8 cellular contexts compared by ENCODE assay signal in the genomic region with DNA sequence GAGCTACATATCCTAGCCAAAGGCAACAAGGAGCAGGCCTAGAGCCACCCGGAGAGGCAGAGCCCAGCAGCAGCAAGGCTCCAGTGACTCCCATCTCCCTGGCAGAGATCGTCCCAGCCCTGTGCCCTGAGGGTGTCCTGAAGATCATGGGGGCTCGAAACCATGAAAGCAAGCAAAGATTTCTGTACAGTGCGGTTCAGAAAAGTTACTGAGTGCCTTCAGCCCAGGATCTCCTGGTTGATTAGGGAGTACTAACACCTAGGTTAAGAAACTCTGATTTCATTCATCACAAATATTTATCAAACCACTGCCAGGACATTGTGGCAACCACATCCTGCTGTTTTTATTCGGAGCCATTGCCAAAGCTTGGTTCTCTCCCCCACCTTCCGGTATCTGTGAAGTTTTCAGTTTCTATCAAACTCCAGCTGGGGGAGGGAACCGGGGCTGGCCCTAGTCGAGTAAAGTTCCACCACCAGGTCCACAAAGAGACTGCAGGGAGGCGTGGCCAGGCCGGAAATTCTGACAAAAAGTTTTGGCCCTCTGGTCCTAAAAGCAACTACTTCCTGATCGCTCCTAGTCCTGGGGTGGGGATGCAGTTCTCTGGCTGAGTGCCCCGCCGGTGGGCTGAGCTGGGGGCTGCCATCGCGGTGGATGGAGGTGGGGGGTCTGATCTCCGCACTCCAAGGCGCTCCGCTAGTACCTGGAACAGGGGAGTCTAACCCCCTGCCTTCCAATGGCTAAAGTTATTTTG. TPM values are rescaled to one million over a fixed set of nuclear protein-coding genes. Genes with fewer than 3 reads are reported as not detected.
DNase-seq lines count a peak whose midpoint lies in the region; ATAC-seq lines count a peak whose summit lies in the region.

No MANE protein-coding gene starts in this region.

- no peak overlapping the region for H4K8ac ChIP-seq in mesendoderm (ENCODE audit: low read depth, low read length)

- H3K27ac ChIP-seq in mesendoderm (ENCODE audit: low read depth, low read length), result peak overlapping the region; percentile 93

- no peak overlapping the region for H2BK120ac ChIP-seq in mesendoderm (ENCODE audit: low read depth, low read length)

- WGBS in mesendoderm (ENCODE audit: extremely low coverage, insufficient coverage, low lambda C conversion rate), result no CpG with 5 or more reads among the region's 18 CpGs

- no peaks in the 10 kb centered on the region for H3K4me1 ChIP-seq in endocrine pancreas (ENCODE audit: control insufficient read depth, insufficient read depth, low read length)
- peaks cover 10% of the 10 kb centered on the region for H3K4me1 ChIP-seq in mesendoderm (ENCODE audit: control insufficient read depth, low read depth, low read length)

- peaks cover 13% of the 10 kb centered on the region for H3K79me1 ChIP-seq in mesendoderm (ENCODE audit: low read length)

- H2BK5ac ChIP-seq in mesendoderm (ENCODE audit: low read length), result peak overlapping the region; percentile 90

- H3K9me3 ChIP-seq in endocrine pancreas (ENCODE audit: control insufficient read depth, low read length), result no peaks in the 10 kb centered on the region

- H3K4ac ChIP-seq in mesendoderm (ENCODE audit: low read depth, low read length), result no peak overlapping the region

- H3K23ac ChIP-seq in mesendoderm (ENCODE audit: low read length), result no peak overlapping the region

- DNase-seq in NCI-H146 (lab: John Stamatoyannopoulos, UW), result peak; percentile 31
- no peak for DNase-seq in NCI-H146 treated with DMSO at 0.1 percent for 48 hours (lab: John Stamatoyannopoulos, UW; ENCODE audit: unreplicated experiment)
- DNase-seq in NCI-H510A treated with DMSO at 0.1 percent for 48 hours (lab: John Stamatoyannopoulos, UW), result peak; percentile 14
- DNase-seq in activated CD8-positive, alpha-beta memory T cell treated with anti-CD3 and anti-CD28 coated beads for 4 hours (ENCODE audit: low read depth in 2 of 2), result peak; percentile 73 to 82
- peak; percentile 97 for DNase-seq in mesendoderm
- peak; percentile 77 for DNase-seq in stimulated activated CD8-positive, alpha-beta memory T cell treated with anti-CD3 and anti-CD28 coated beads, Interleukin-15, amount 100 ng/mL, for 1 hour (ENCODE audit: low read depth)

- no peak overlapping the region for H2BK15ac ChIP-seq in mesendoderm (replicated peaks; ENCODE audit: low read depth)

- peak overlapping the region; percentile 10 for H4K5ac ChIP-seq in mesendoderm (ENCODE audit: low read length)

- H3K4me2 ChIP-seq in mesendoderm (ENCODE audit: low read length), result peak overlapping the region; percentile 92

- peak; percentile 60 for ATAC-seq in HG02798 (IDR thresholded peaks at IDR 0.05; ENCODE audit: poor library complexity, unreplicated experiment)

- H3K9ac ChIP-seq in endocrine pancreas (ENCODE audit: control insufficient read depth, insufficient read depth, low read length), result peak overlapping the region; percentile 71
- peak overlapping the region; percentile 92 for H3K9ac ChIP-seq in mesendoderm (ENCODE audit: low read length)

- H3K56ac ChIP-seq in mesendoderm (ENCODE audit: low read length), result peak overlapping the region; percentile 94

- H3K4me3 ChIP-seq in endocrine pancreas (ENCODE audit: control insufficient read depth, insufficient read depth, low read length) (peak overlapping the region; percentile 49), mesendoderm (ENCODE audit: low read length) (peak overlapping the region; percentile 86)

- H3K18ac ChIP-seq in mesendoderm (ENCODE audit: low read length), result peak overlapping the region; percentile 85

- H3K79me2 ChIP-seq in mesendoderm (ENCODE audit: control insufficient read depth, insufficient read depth, low read length), result peaks cover 34% of the 10 kb centered on the region

- peak overlapping the region; percentile 6 for H2AK5ac ChIP-seq in mesendoderm (ENCODE audit: low read length)

- no peaks in the 10 kb centered on the region for H3K36me3 ChIP-seq in endocrine pancreas (ENCODE audit: control insufficient read depth, insufficient read depth, low read length)
- no peaks in the 10 kb centered on the region for H3K36me3 ChIP-seq in mesendoderm (ENCODE audit: control insufficient read depth, insufficient read depth, low read length)

- H3K27me3 ChIP-seq in endocrine pancreas (ENCODE audit: control insufficient read depth, insufficient read depth, low read length), result no peaks in the 10 kb centered on the region
- no peaks in the 10 kb centered on the region for H3K27me3 ChIP-seq in mesendoderm (ENCODE audit: insufficient read depth, low read length, poor library complexity)

RNA-seq across cellular contexts. Expression of a gene that starts 1.2 kb away (rescaled TPM):
- polyA plus RNA-seq in mesendoderm (2013, experiment 1 of 2), result 9.3 TPM
- 8.6 TPM for polyA plus RNA-seq in mesendoderm (2013, experiment 2 of 2)

RNA-seq across cellular contexts. Expression of a gene that starts 40.4 kb away (rescaled TPM):
- polyA plus RNA-seq in mesendoderm (2013, experiment 1 of 2), result 15.1 TPM
- polyA plus RNA-seq in mesendoderm (2013, experiment 2 of 2), result 15.1 TPM

RNA-seq across cellular contexts. Expression of a gene that starts 59.9 kb away (rescaled TPM):
- polyA plus RNA-seq in mesendoderm (2013, experiment 1 of 2), result not detected
- not detected for polyA plus RNA-seq in mesendoderm (2013, experiment 2 of 2)
